In genomic region chr1:62259551-62259950, GRCh38 we compare ENCODE assay signal across 8 cellular contexts. TPM values are rescaled to one million over a fixed set of nuclear protein-coding genes. Genes with fewer than 3 reads are reported as not detected.
"Had no signal": no experiment of that assay in that cellular context is flagged by ENCODE, and none has a peak within 500 bp of the region (broad histone marks: within the 10 kb centered on the region; RNA-seq: fewer than 3 reads in every experiment).

No MANE protein-coding gene starts in this region.

- ATAC-seq: GM12878 had no signal

- H3K4me3 ChIP-seq: GM12878 had no signal

- DNase-seq: GDM1, GF-D8 had no signal

- FAIRE-seq: GM12878, GM12891, GM12892, GM18507, GM19239 had no signal

RNA-seq across cellular contexts. Expression of gene KANK4, which starts 59.7 kb away (rescaled TPM):
- total RNA-seq: G401, GM12878 had no signal
- polyA plus RNA-seq: GM12878 had no signal
